8 cellular contexts compared by ENCODE assay signal in the genomic region with DNA sequence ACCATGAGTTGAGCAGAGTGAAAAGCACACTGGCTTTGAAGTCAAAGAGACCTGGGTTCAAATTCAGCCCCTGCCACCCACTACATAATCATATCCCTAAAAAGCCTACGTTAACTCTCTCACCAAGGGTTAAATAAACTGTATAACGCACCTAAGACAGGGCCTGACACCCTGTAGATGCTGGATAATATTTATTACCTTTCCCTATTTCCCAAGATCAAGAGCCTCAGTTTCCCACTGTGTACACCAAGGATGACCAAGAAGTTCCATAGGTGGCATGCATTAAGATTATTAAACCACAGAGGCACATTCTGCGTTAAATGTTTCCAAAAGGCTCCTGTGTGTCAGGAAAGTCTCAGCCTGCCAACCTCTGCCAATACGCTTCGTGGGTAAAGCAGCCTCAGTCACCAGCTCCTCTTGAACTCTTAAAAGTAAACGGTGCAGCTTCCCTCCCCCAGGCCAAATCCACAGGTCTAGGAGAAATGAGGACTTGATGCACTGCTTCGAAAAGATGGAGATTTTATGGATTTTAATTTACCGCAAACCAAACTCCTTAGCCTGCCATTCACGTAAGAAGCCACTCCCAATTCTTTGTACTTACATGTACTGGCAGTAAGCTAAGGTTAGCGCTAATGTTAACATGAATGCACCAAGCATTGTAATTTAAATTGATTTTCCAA. TPM values are rescaled to one million over a fixed set of nuclear protein-coding genes. Genes with fewer than 3 reads are reported as not detected.
DNase-seq lines count a peak whose midpoint lies in the region; ATAC-seq and TF ChIP-seq lines count a peak whose summit lies in the region.

No MANE protein-coding gene starts in this region.

- no peak overlapping the region for H3K27ac ChIP-seq in KMS-11
- peak overlapping the region in 3 of 4 donors; percentile 91 to 94 (median 93) for H3K27ac ChIP-seq in body of pancreas

- no peaks in the 10 kb centered on the region for H3K9me3 Mint-ChIP-seq in natural killer cell treated with Interleukin-12 subunit alpha and Interleukin-12 subunit beta and Interleukin-15 and Interleukin-18, amount 100 ng/mL, for 72 hours

- peak overlapping the region; percentile 0; the same call in 1 of the 2 replicates for H3K4me2 ChIP-seq in KMS-11

- intact Hi-C loops in body of pancreas (cut with DNase I): no loop called here

- H3K4me1 ChIP-seq in KMS-11 (ENCODE audit: low read depth, poor library complexity, severe bottlenecking): peaks cover 31% of the 10 kb centered on the region
- peaks cover 56% of the 10 kb centered on the region for H3K4me1 ChIP-seq in body of pancreas

- no peaks in the 10 kb centered on the region for H3K9me3 ChIP-seq in body of pancreas

- no peaks in the 10 kb centered on the region for H3K27me3 Mint-ChIP-seq in natural killer cell treated with Interleukin-12 subunit alpha and Interleukin-12 subunit beta and Interleukin-15 and Interleukin-18, amount 100 ng/mL, for 72 hours

- DNase-seq in COR-L47 (lab: John Stamatoyannopoulos, UW) (peak; percentile 15), body of pancreas (no peak), AML-193 (lab: John Stamatoyannopoulos, UW) (no peak), NCI-H1436 (lab: John Stamatoyannopoulos, UW) (no peak), AG08395 (ENCODE audit: low spot score) (no peak)
- no peak for DNase-seq in natural killer cell treated with Interleukin-12 subunit alpha and Interleukin-12 subunit beta and Interleukin-15 and Interleukin-18, amount 100 ng/mL, for 72 hours (ENCODE audit: low spot score)

- no peak for TF ChIP-seq POLR2A in body of pancreas (IDR thresholded peaks at IDR 0.05)

- peak overlapping the region; percentile 93 for H3K27ac Mint-ChIP-seq in natural killer cell treated with Interleukin-12 subunit alpha and Interleukin-12 subunit beta and Interleukin-15 and Interleukin-18, amount 100 ng/mL, for 72 hours

- H3K36me3 ChIP-seq in KMS-11 (ENCODE audit: insufficient read depth) (no peaks in the 10 kb centered on the region), body of pancreas (replicated peaks in 1 of 2; ENCODE audit: insufficient read depth in 1 of 2, low read depth in 2 of 2) (no peaks in the 10 kb centered on the region)

- H2AFZ ChIP-seq in KMS-11 (ENCODE audit: low read depth): no peak overlapping the region

- WGBS in body of pancreas, 2 donors: 7 to 10% methylated on average over 10 of the region's 10 CpGs

- H3K4me1 Mint-ChIP-seq in natural killer cell treated with Interleukin-12 subunit alpha and Interleukin-12 subunit beta and Interleukin-15 and Interleukin-18, amount 100 ng/mL, for 72 hours (ENCODE audit: low read depth in 2 of 2): peaks cover 55 to 72% of the 10 kb centered on the region in 2 donors

- H3K79me2 ChIP-seq in KMS-11 (ENCODE audit: insufficient read depth, low read depth): peaks cover 30% of the 10 kb centered on the region; the same call in 1 of the 2 replicates

- no peaks in the 10 kb centered on the region for H3K27me3 ChIP-seq in KMS-11 (ENCODE audit: insufficient read depth, low read depth)
- H3K27me3 ChIP-seq in body of pancreas: no peaks in the 10 kb centered on the region

- TF ChIP-seq CTCF in KMS-11 (conservative IDR thresholded peaks at IDR 0.05; ENCODE audit: low read depth, low read length) (no peak), body of pancreas (IDR thresholded peaks at IDR 0.05) (no peak)

- H3K4me3 ChIP-seq in KMS-11 (IDR thresholded peaks at IDR 0.05; ENCODE audit: insufficient read depth, low read depth, low read length) (no peak overlapping the region), body of pancreas (no peak overlapping the region)

- H3K36me3 Mint-ChIP-seq in natural killer cell treated with Interleukin-12 subunit alpha and Interleukin-12 subunit beta and Interleukin-15 and Interleukin-18, amount 100 ng/mL, for 72 hours: peaks cover 7% of the 10 kb centered on the region

- ATAC-seq in body of pancreas (no peak), GM19035 (IDR thresholded peaks at IDR 0.05; ENCODE audit: unreplicated experiment) (no peak)
- ATAC-seq in natural killer cell treated with Interleukin-12 subunit alpha and Interleukin-12 subunit beta and Interleukin-15 and Interleukin-18, amount 100 ng/mL, for 72 hours: no peak

- peak overlapping the region; percentile 99 for H3K4me3 Mint-ChIP-seq in natural killer cell treated with Interleukin-12 subunit alpha and Interleukin-12 subunit beta and Interleukin-15 and Interleukin-18, amount 100 ng/mL, for 72 hours

- H3K9ac ChIP-seq in KMS-11: no peak overlapping the region

- no peaks in the 10 kb centered on the region for H4K20me1 ChIP-seq in KMS-11 (ENCODE audit: insufficient read depth)

RNA-seq across cellular contexts. Expression of gene USP24, which starts 2.7 kb away (rescaled TPM):
- total RNA-seq in body of pancreas: 10 to 100 TPM; 28.3 to 68.6 TPM
- total RNA-seq in natural killer cell treated with Interleukin-12 subunit alpha and Interleukin-12 subunit beta and Interleukin-15 and Interleukin-18, amount 100 ng/mL, for 72 hours: 10 to 100 TPM; 66.8 to 83.1 TPM
